In the genomic region with DNA sequence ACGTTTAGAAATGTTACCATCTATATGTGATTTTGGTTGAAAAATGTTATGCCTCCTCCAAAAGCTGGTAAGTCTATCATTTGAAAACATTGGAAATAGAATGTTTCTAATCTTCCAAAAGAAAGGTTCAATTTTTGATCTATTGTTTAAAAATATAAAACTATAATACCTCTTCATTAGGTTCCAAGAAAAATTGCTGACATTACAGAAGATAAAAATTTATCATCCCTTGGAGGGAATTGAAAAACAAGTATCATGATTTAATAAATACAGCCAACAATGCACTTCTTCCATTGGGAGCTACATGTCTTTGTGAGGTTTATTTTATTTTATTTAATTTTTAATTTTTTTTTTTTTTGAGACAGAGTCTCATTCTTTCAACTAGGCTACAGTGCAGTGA, we compare ENCODE assay signal across 8 cellular contexts.
"Had no signal": no experiment of that assay in that cellular context is flagged by ENCODE, and none has a peak within 500 bp of the region (broad histone marks: within the 10 kb centered on the region; RNA-seq: fewer than 3 reads in every experiment).

No MANE protein-coding gene starts in this region.

- DNase-seq: GDM1, GF-D8 had no signal

- H3K4me3 ChIP-seq: GM12878 had no signal

- ATAC-seq: GM12878 had no signal

- FAIRE-seq: G401.6, GM12878, GM12891, GM12892, GM18507, GM19239 had no signal
